ENCODE assay signal across 1 cellular context in genomic region chr7:103347507-103348267, GRCh38.
TF ChIP-seq lines count a peak whose summit lies in the region.

PSMC2 (plus strand) TSS chr7:103347643; CDS start chr7:103347712, 69 bp downstream.

TF ChIP-seq in HepG2, 621 proteins besides CTCF, POLR2A, EP300 and RAD21 (continued from another document and continues in another):
- TF ChIP-seq ZNF414 (CRISPR knock-in tag; IDR thresholded peaks at IDR 0.05) (0 out of 2 replicates have a peak, but pooled peaks have one; percentile 62), THAP11 (CRISPR knock-in tag; IDR thresholded peaks at IDR 0.05) (peak; percentile 92), FOXA1 (IDR thresholded peaks at IDR 0.05) (no peak), FOXA1 (CRISPR knock-in tag; IDR thresholded peaks at IDR 0.05) (peak; percentile 63), ZNF703 (CRISPR knock-in tag; IDR thresholded peaks at IDR 0.05; ENCODE audit: borderline replicate concordance) (no peak), ZNF251 (CRISPR knock-in tag; IDR thresholded peaks at IDR 0.05) (no peak; the same call in 1 of the 2 replicates), NFE2L2 (IDR thresholded peaks at IDR 0.05; ENCODE audit: low read length) (peak; percentile 18; the same call in 1 of the 2 replicates), ZNF577 (CRISPR knock-in tag; IDR thresholded peaks at IDR 0.05; ENCODE audit: borderline replicate concordance, low read depth) (no peak), ZNF460 (CRISPR knock-in tag; IDR thresholded peaks at IDR 0.05; ENCODE audit: borderline replicate concordance) (no peak), PITX1 (CRISPR knock-in tag; IDR thresholded peaks at IDR 0.05) (peak; percentile 47), ZFP36L2 (CRISPR knock-in tag; IDR thresholded peaks at IDR 0.05) (no peak), DDIT3 (CRISPR knock-in tag; IDR thresholded peaks at IDR 0.05) (no peak), ZNF747 (CRISPR knock-in tag; IDR thresholded peaks at IDR 0.05; ENCODE audit: borderline replicate concordance) (peak; percentile 76; the same call in 1 of the 2 replicates), ZNF564 (CRISPR knock-in tag; IDR thresholded peaks at IDR 0.05) (no peak), HOXA7 (CRISPR knock-in tag; IDR thresholded peaks at IDR 0.05) (no peak), ZNF598 (CRISPR knock-in tag; IDR thresholded peaks at IDR 0.05; ENCODE audit: borderline replicate concordance) (no peak; the same call in 1 of the 2 replicates), PHF5A (CRISPR knock-in tag; IDR thresholded peaks at IDR 0.05; ENCODE audit: low read depth, unreplicated experiment) (peak; percentile 45), ZNF704 (CRISPR knock-in tag; IDR thresholded peaks at IDR 0.05; ENCODE audit: borderline replicate concordance) (0 out of 2 replicates have a peak, but pooled peaks have one; percentile 59), SATB2 (CRISPR knock-in tag; IDR thresholded peaks at IDR 0.05) (no peak), ZBTB44 (CRISPR knock-in tag; IDR thresholded peaks at IDR 0.05) (no peak; the same call in 1 of the 2 replicates), RFX3 (CRISPR knock-in tag; IDR thresholded peaks at IDR 0.05) (no peak), REST (IDR thresholded peaks at IDR 0.05; ENCODE audit: borderline replicate concordance in 1 of 2, low read depth in 1 of 2, low read length in 2 of 2) (peak in 1 of 2 experiments; percentile 47; a peak in 2 of 4 replicates), NR2F2 (IDR thresholded peaks at IDR 0.05; ENCODE audit: borderline replicate concordance, low read depth) (0 out of 2 replicates have a peak, but pooled peaks have one; percentile 23), FOXO4 (CRISPR knock-in tag; conservative IDR thresholded peaks at IDR 0.05) (no peak), PAF1 (CRISPR knock-in tag; IDR thresholded peaks at IDR 0.05) (no peak), ZNF674 (CRISPR knock-in tag; IDR thresholded peaks at IDR 0.05; ENCODE audit: low read depth) (no peak), ZNF513 (CRISPR knock-in tag; conservative IDR thresholded peaks at IDR 0.05) (no peak), MATR3 (CRISPR knock-in tag; IDR thresholded peaks at IDR 0.05) (no peak), SKIL (CRISPR knock-in tag; IDR thresholded peaks at IDR 0.05; ENCODE audit: borderline replicate concordance) (no peak), CEBPZ (IDR thresholded peaks at IDR 0.05; ENCODE audit: low read length) (no peak), HES4 (CRISPR knock-in tag; IDR thresholded peaks at IDR 0.05; ENCODE audit: borderline replicate concordance) (peak; percentile 47; the same call in 1 of the 2 replicates), MTA3 (CRISPR knock-in tag; IDR thresholded peaks at IDR 0.05) (no peak), PRDM4 (CRISPR knock-in tag; IDR thresholded peaks at IDR 0.05; ENCODE audit: borderline replicate concordance) (no peak), NFIC (IDR thresholded peaks at IDR 0.05; ENCODE audit: low read length) (no peak), JARID2 (CRISPR knock-in tag; IDR thresholded peaks at IDR 0.05; ENCODE audit: insufficient replicate concordance) (peak; percentile 53), ZNF296 (CRISPR knock-in tag; conservative IDR thresholded peaks at IDR 0.05) (no peak), EED (CRISPR knock-in tag; IDR thresholded peaks at IDR 0.05) (peak; percentile 63; the same call in 1 of the 2 replicates), ZNF644 (CRISPR knock-in tag; IDR thresholded peaks at IDR 0.05; ENCODE audit: low read depth) (no peak), CENPX (CRISPR knock-in tag; IDR thresholded peaks at IDR 0.05) (no peak), CREB3 (CRISPR knock-in tag; IDR thresholded peaks at IDR 0.05) (no peak), SRSF9 (IDR thresholded peaks at IDR 0.05; ENCODE audit: borderline replicate concordance, insufficient read depth, low read depth, low read length, poor library complexity, severe bottlenecking) (no peak), ATF1 (CRISPR knock-in tag; IDR thresholded peaks at IDR 0.05) (peak; percentile 56; the same call in 1 of the 2 replicates)
